Comparison of ENCODE assay signal across 24 cellular contexts in the genomic region with DNA sequence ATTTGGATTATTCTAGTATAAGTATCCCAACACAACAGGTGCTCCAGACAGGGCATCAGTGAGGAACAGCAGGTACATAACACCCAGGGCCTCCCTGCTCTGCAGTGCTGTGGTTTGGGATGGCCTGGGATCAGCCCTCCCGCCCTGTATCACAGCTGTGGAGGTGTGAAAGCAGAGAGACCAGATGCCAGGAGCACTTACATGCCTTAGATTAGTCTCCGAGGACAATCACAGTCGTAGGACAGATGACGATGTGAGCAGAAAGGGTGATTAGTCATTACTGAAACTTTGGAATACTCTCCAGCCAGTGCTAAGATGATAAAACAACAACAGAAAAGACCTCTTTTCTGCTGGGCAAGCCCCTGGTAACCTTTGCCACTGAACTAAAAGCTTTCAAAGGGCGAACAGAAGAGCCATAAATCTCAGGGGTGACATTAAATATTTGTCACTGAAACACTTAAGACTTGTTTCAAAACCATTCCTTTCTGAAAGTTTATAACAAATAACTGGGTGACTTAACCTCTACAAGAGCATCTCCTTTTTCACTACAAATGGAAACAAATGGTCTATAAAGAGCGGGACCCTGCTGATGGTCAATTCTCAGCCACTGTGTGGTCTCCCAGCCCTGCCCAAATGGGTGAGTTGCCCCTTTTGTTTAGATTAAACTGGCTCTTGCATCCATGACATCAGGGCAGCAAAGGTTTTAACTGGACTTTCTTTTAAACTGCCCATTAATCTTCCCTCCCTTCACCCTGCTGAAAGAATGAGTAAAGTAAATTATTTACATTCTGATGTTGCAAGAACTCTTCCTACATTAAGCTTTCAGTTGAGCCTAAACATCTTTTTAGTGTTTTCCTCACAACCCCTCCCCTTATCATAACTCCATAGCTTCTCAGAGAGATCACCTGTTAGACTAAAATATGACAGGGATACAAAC.
A peak's percentile ranks its signal among the peaks of the same experiment; 100 is the strongest.
DNase-seq lines count a peak whose midpoint lies in the region; ATAC-seq lines count a peak whose summit lies in the region.
"Had no signal": no experiment of that assay in that cellular context is flagged by ENCODE, and none has a peak within 500 bp of the region (broad histone marks: within the 10 kb centered on the region; RNA-seq: fewer than 3 reads in every experiment).

No MANE protein-coding gene starts in this region.

- no peak overlapping the region for H3K27ac ChIP-seq in CD4-positive, alpha-beta memory T cell (ENCODE audit: low read depth, low read length)
- H3K27ac ChIP-seq: A549, BLaER1, thoracic aorta had no signal

- H3K27me3 Mint-ChIP-seq in CD4-positive, alpha-beta memory T cell = no peaks in the 10 kb centered on the region
- H3K27me3 Mint-ChIP-seq: activated naive CD4-positive, alpha-beta T cell treated with anti-CD3 and anti-CD28 coated beads, Interleukin-2, amount 50 U/mL, for 24 hours; naive thymus-derived CD4-positive, alpha-beta T cell; stimulated activated memory B cell treated with anti-CD40 and anti-IgM and Interleukin-4, amounts not matched to agents 10 μg/mL and 1 μg/mL and 100 μg/mL, for 72 hours had no signal

- no peaks in the 10 kb centered on the region for H3K4me1 Mint-ChIP-seq in CD4-positive, alpha-beta memory T cell
- H3K4me1 Mint-ChIP-seq: activated naive CD4-positive, alpha-beta T cell treated with anti-CD3 and anti-CD28 coated beads, Interleukin-2, amount 50 U/mL, for 24 hours; naive thymus-derived CD4-positive, alpha-beta T cell; stimulated activated memory B cell treated with anti-CD40 and anti-IgM and Interleukin-4, amounts not matched to agents 10 μg/mL and 1 μg/mL and 100 μg/mL, for 72 hours had no signal

- no peaks in the 10 kb centered on the region for H3K9me3 ChIP-seq in CD4-positive, alpha-beta memory T cell (ENCODE audit: control insufficient read depth in 1 of 2, low read length in 2 of 2)
- H3K9me3 ChIP-seq: BLaER1, thoracic aorta had no signal

- ATAC-seq in GM18502 (IDR thresholded peaks at IDR 0.05; ENCODE audit: poor library complexity, unreplicated experiment) (no peak), HG02678 (IDR thresholded peaks at IDR 0.05; ENCODE audit: unreplicated experiment) (no peak)
- ATAC-seq: A549; activated T-cell treated with anti-CD3 and anti-CD28 coated beads, Interleukin-2, amount 50 U/mL, for 72 hours; esophagus mucosa; K562; naive thymus-derived CD4-positive, alpha-beta T cell; stimulated activated memory B cell treated with anti-CD40 and anti-IgM and Interleukin-4, amounts not matched to agents 10 μg/mL and 1 μg/mL and 100 μg/mL, for 72 hours had no signal

- no peak overlapping the region for H3K27ac Mint-ChIP-seq in CD4-positive, alpha-beta memory T cell
- H3K27ac Mint-ChIP-seq: activated naive CD4-positive, alpha-beta T cell treated with anti-CD3 and anti-CD28 coated beads, Interleukin-2, amount 50 U/mL, for 24 hours; activated T-cell treated with anti-CD3 and anti-CD28 coated beads, Interleukin-2, amount 50 U/mL, for 72 hours; naive thymus-derived CD4-positive, alpha-beta T cell; stimulated activated memory B cell treated with anti-CD40 and anti-IgM and Interleukin-4, amounts not matched to agents 10 μg/mL and 1 μg/mL and 100 μg/mL, for 72 hours had no signal

- peaks cover 0 to 4% of the 10 kb centered on the region in 2 donors for H3K36me3 Mint-ChIP-seq in CD4-positive, alpha-beta memory T cell
- H3K36me3 Mint-ChIP-seq: activated naive CD4-positive, alpha-beta T cell treated with anti-CD3 and anti-CD28 coated beads, Interleukin-2, amount 50 U/mL, for 24 hours had no signal

- H3K4me3 ChIP-seq in CD4-positive, alpha-beta memory T cell (ENCODE audit: low read length in 2 of 2) = no peak overlapping the region
- H3K4me3 ChIP-seq: A549, BLaER1, K562, thoracic aorta had no signal

- no peaks in the 10 kb centered on the region for H3K27me3 ChIP-seq in CD4-positive, alpha-beta memory T cell (ENCODE audit: insufficient read depth, low read length)
- H3K27me3 ChIP-seq: BLaER1 had no signal

- intact Hi-C loops in CD4-positive, alpha-beta memory T cell (cut with micrococcal nuclease) = no loop called here

- H3K4me1 ChIP-seq in CD4-positive, alpha-beta memory T cell (ENCODE audit: insufficient read depth, low read length) = no peaks in the 10 kb centered on the region
- H3K4me1 ChIP-seq: A549, BLaER1 had no signal

- DNase-seq in AG08396 (ENCODE audit: low spot score) = peak; percentile 16
- peak; percentile 12 for DNase-seq in NCI-H226
- DNase-seq in fibroblast of peridontal ligament (ENCODE audit: extremely low read depth) = peak; percentile 37
- peak; percentile 22 for DNase-seq in iPS-NIHi7 (ENCODE audit: extremely low spot score)
- DNase-seq in NCI-H2196 (lab: John Stamatoyannopoulos, UW; ENCODE audit: unreplicated experiment) = no peak
- DNase-seq in CD4-positive, alpha-beta memory T cell = no peak
- DNase-seq: activated T-cell treated with anti-CD3 and anti-CD28 coated beads, Interleukin-2, amount 50 U/mL, for 72 hours; cerebellar nuclear complex; effector CD4-positive, alpha-beta T cell; head of caudate nucleus; MV-4-11; naive thymus-derived CD4-positive, alpha-beta T cell; NCI-H187; NCI-H446 treated with DMSO at 0.1 percent for 48 hours; NK-92 treated with Interleukin-12 subunit alpha and Interleukin-12 subunit beta, amount 100 ng/mL, for 24 hours had no signal

- peaks cover 0 to 8% (median 0%) of the 10 kb centered on the region in 8 donors for H3K9me3 Mint-ChIP-seq in CD4-positive, alpha-beta memory T cell
- H3K9me3 Mint-ChIP-seq: activated naive CD4-positive, alpha-beta T cell treated with anti-CD3 and anti-CD28 coated beads, Interleukin-2, amount 50 U/mL, for 24 hours had no signal

- POLR2A ChIA-PET in CD4-positive, alpha-beta memory T cell (lab: Charles Lee; ENCODE audit: partially characterized antibody) = no interaction called here

- CTCF ChIA-PET in CD4-positive, alpha-beta memory T cell (lab: Charles Lee; ENCODE audit: partially characterized antibody) = interaction anchor here (1.5 kb wide), 1 partner anchor 10 kb away, joined by 4 read pairs; no protein-coding TSS in a partner anchor

- no peaks in the 10 kb centered on the region for H3K36me3 ChIP-seq in CD4-positive, alpha-beta memory T cell (ENCODE audit: insufficient read depth, low read length)
- H3K36me3 ChIP-seq: BLaER1, thoracic aorta had no signal

- H3K4me3 Mint-ChIP-seq in CD4-positive, alpha-beta memory T cell = no peak overlapping the region
- H3K4me3 Mint-ChIP-seq: activated naive CD4-positive, alpha-beta T cell treated with anti-CD3 and anti-CD28 coated beads, Interleukin-2, amount 50 U/mL, for 24 hours; activated T-cell treated with anti-CD3 and anti-CD28 coated beads, Interleukin-2, amount 50 U/mL, for 72 hours; naive thymus-derived CD4-positive, alpha-beta T cell; stimulated activated memory B cell treated with anti-CD40 and anti-IgM and Interleukin-4, amounts not matched to agents 10 μg/mL and 1 μg/mL and 100 μg/mL, for 72 hours had no signal

Comparison
In these comparisons a context has a peak if more than half of its experiments do, and no peak if none do; other contexts are left out.
1. DNase-seq: peak in AG08396 (single experiment), NCI-H226 (single experiment), fibroblast of peridontal ligament (single experiment) and iPS-NIHi7 (single experiment); none in NCI-H2196 (single experiment) and CD4-positive, alpha-beta memory T cell (0 of 5).